Comparison of ENCODE assay signal across 20 cellular contexts in genomic region chr9:108040783-108041182, GRCh38.
DNase-seq lines count a peak whose midpoint lies in the region; TF ChIP-seq lines count a peak whose summit lies in the region.
"Had no signal": no experiment of that assay in that cellular context is flagged by ENCODE, and none has a peak within 500 bp of the region (broad histone marks: within the 10 kb centered on the region; RNA-seq: fewer than 3 reads in every experiment).

No MANE protein-coding gene starts in this region.

- H3K9ac ChIP-seq in adipocyte (ENCODE audit: low read length): no peak overlapping the region
- H3K9ac ChIP-seq in smooth muscle cell (ENCODE audit: low read depth): peak overlapping the region; percentile 29

- no peaks in the 10 kb centered on the region for H3K4me1 Mint-ChIP-seq in immature natural killer cell
- H3K4me1 Mint-ChIP-seq: GM23338; naive thymus-derived CD4-positive, alpha-beta T cell; stimulated activated effector memory CD8-positive, alpha-beta T cell treated with anti-CD3 and anti-CD28 coated beads, Interleukin-12 subunit alpha, Interleukin-12 subunit beta, amount 100 ng/mL, for 72 hours had no signal

- 45% methylated on average over 1 of the region's 1 CpG for WGBS in smooth muscle cell (ENCODE audit: low lambda C conversion rate)
- WGBS in lower leg skin, 2 donors: 58 to 80% methylated on average over 1 of the region's 1 CpG

- TF ChIP-seq CTCF in fibroblast of villous mesenchyme (IDR thresholded peaks at IDR 0.05; ENCODE audit: insufficient read depth, low read depth, low read length) (no peak), smooth muscle cell (IDR thresholded peaks at IDR 0.05; ENCODE audit: borderline replicate concordance, insufficient read depth, poor library complexity, severe bottlenecking) (no peak), lower leg skin (IDR thresholded peaks at IDR 0.05) (no peak)

- H3K27ac Mint-ChIP-seq in immature natural killer cell: no peak overlapping the region
- H3K27ac Mint-ChIP-seq: GM23338; naive thymus-derived CD4-positive, alpha-beta T cell; stimulated activated effector memory CD8-positive, alpha-beta T cell treated with anti-CD3 and anti-CD28 coated beads, Interleukin-12 subunit alpha, Interleukin-12 subunit beta, amount 100 ng/mL, for 72 hours had no signal

- H3K4me1 ChIP-seq in adipocyte (ENCODE audit: control insufficient read depth, insufficient read depth, low read length) (peaks cover 15% of the 10 kb centered on the region), smooth muscle cell (ENCODE audit: low read depth) (no peaks in the 10 kb centered on the region), HAP-1 (no peaks in the 10 kb centered on the region)

- H3K4me3 Mint-ChIP-seq in immature natural killer cell: no peak overlapping the region
- H3K4me3 Mint-ChIP-seq: GM23338; naive thymus-derived CD4-positive, alpha-beta T cell; stimulated activated effector memory CD8-positive, alpha-beta T cell treated with anti-CD3 and anti-CD28 coated beads, Interleukin-12 subunit alpha, Interleukin-12 subunit beta, amount 100 ng/mL, for 72 hours had no signal

- peaks cover 7 to 26% (median 15%) of the 10 kb centered on the region in 6 donors for H3K9me3 Mint-ChIP-seq in immature natural killer cell

- H3K27ac ChIP-seq in smooth muscle cell (ENCODE audit: low read depth): peak overlapping the region; percentile 74
- H3K27ac ChIP-seq: dorsolateral prefrontal cortex had no signal

- no peak overlapping the region for H3K4me2 ChIP-seq in smooth muscle cell
- H3K4me2 ChIP-seq: GM23338 had no signal

- no peaks in the 10 kb centered on the region for H4K20me1 ChIP-seq in smooth muscle cell (ENCODE audit: low read depth)

- peaks cover 0 to 6% (median 4%) of the 10 kb centered on the region in 3 donors for H3K36me3 Mint-ChIP-seq in immature natural killer cell
- H3K36me3 Mint-ChIP-seq: stimulated activated effector memory CD8-positive, alpha-beta T cell treated with anti-CD3 and anti-CD28 coated beads, Interleukin-12 subunit alpha, Interleukin-12 subunit beta, amount 100 ng/mL, for 72 hours had no signal

- peak; percentile 64 for DNase-seq in HPDE6-E6E7 (ENCODE audit: extremely low spot score)
- peak; percentile 42 for DNase-seq in adipocyte (ENCODE audit: low read depth)
- peak; percentile 75 for DNase-seq in fibroblast of villous mesenchyme (ENCODE audit: low read depth)
- no peak for DNase-seq in smooth muscle cell (lab: John Stamatoyannopoulos, UW; ENCODE audit: unreplicated experiment)
- no peak for DNase-seq in immature natural killer cell
- DNase-seq in pons (ENCODE audit: low spot score): no peak
- no peak for DNase-seq in HAP-1 (ENCODE audit: low spot score in 2 of 2)
- DNase-seq in lower leg skin (ENCODE audit: low spot score in 2 of 2): no peak
- DNase-seq: activated CD4-positive, alpha-beta T cell treated with anti-CD3 and anti-CD28 coated beads, Interleukin-2, amount 50 U/mL, for 48 hours; amygdala; dorsolateral prefrontal cortex; GDM1; naive thymus-derived CD4-positive, alpha-beta T cell; NCI-H2029; NCI-H82; right cardiac atrium; SHP77 treated with DMSO at 0.1 percent for 48 hours; stimulated activated CD4-positive, alpha-beta T cell treated with anti-CD3 and anti-CD28 coated beads, Interleukin-4, amount 100 ng/mL, for 4 hours had no signal

- H3K36me3 ChIP-seq in adipocyte (ENCODE audit: control insufficient read depth, insufficient read depth, low read length, severe bottlenecking) (no peaks in the 10 kb centered on the region), smooth muscle cell (ENCODE audit: low read depth) (peaks cover 4% of the 10 kb centered on the region), HAP-1 (replicated peaks) (no peaks in the 10 kb centered on the region)

- H3K4me3 ChIP-seq in adipocyte (ENCODE audit: low read length): no peak overlapping the region
- no peak overlapping the region for H3K4me3 ChIP-seq in fibroblast of villous mesenchyme (ENCODE audit: low read depth, low read length)
- no peak overlapping the region for H3K4me3 ChIP-seq in smooth muscle cell
- no peak overlapping the region for H3K4me3 ChIP-seq in HAP-1
- H3K4me3 ChIP-seq in lower leg skin (ENCODE audit: low read depth, poor library complexity, severe bottlenecking): no peak overlapping the region
- H3K4me3 ChIP-seq: dorsolateral prefrontal cortex, GM23338 had no signal

- H3K27me3 ChIP-seq in adipocyte (replicated peaks; ENCODE audit: control insufficient read depth, insufficient read depth, low read length) (no peaks in the 10 kb centered on the region), smooth muscle cell (ENCODE audit: low read depth) (no peaks in the 10 kb centered on the region), HAP-1 (ENCODE audit: low read depth) (no peaks in the 10 kb centered on the region)

- in situ Hi-C loops in HAP-1 (cut with MboI; ENCODE audit: low sequenced_read_pairs): no loop called here

- TF ChIP-seq POLR2A in lower leg skin (IDR thresholded peaks at IDR 0.05): no peak

- H2AFZ ChIP-seq in smooth muscle cell (ENCODE audit: low read depth): no peak overlapping the region
- H2AFZ ChIP-seq: GM23338 had no signal

- no peaks in the 10 kb centered on the region for H3K27me3 Mint-ChIP-seq in immature natural killer cell (ENCODE audit: low read depth in 3 of 3)
- H3K27me3 Mint-ChIP-seq: naive thymus-derived CD4-positive, alpha-beta T cell had no signal

- no peaks in the 10 kb centered on the region for H3K79me2 ChIP-seq in smooth muscle cell (ENCODE audit: low read depth)

- intact Hi-C loops in lower leg skin (cut with DNase I; ENCODE audit: low total_unique reads): no loop called here

- H3K9me3 ChIP-seq in adipocyte (ENCODE audit: control insufficient read depth, low read length): peaks cover 15% of the 10 kb centered on the region
- H3K9me3 ChIP-seq in smooth muscle cell (replicated peaks; ENCODE audit: low read depth): peaks cover 8% of the 10 kb centered on the region
- no peaks in the 10 kb centered on the region for H3K9me3 ChIP-seq in HAP-1

- no peaks in the 10 kb centered on the region for H3F3A ChIP-seq in smooth muscle cell (ENCODE audit: low read depth)

Comparison
In these comparisons a context has a peak if more than half of its experiments do, and no peak if none do; other contexts are left out.
1. DNase-seq: peak in HPDE6-E6E7 (single experiment), adipocyte (single experiment) and fibroblast of villous mesenchyme (single experiment); none in smooth muscle cell (single experiment), immature natural killer cell (0 of 3), pons (single experiment), HAP-1 (0 of 2) and lower leg skin (0 of 2).